Comparison of ENCODE assay signal across 8 cellular contexts in the genomic region with DNA sequence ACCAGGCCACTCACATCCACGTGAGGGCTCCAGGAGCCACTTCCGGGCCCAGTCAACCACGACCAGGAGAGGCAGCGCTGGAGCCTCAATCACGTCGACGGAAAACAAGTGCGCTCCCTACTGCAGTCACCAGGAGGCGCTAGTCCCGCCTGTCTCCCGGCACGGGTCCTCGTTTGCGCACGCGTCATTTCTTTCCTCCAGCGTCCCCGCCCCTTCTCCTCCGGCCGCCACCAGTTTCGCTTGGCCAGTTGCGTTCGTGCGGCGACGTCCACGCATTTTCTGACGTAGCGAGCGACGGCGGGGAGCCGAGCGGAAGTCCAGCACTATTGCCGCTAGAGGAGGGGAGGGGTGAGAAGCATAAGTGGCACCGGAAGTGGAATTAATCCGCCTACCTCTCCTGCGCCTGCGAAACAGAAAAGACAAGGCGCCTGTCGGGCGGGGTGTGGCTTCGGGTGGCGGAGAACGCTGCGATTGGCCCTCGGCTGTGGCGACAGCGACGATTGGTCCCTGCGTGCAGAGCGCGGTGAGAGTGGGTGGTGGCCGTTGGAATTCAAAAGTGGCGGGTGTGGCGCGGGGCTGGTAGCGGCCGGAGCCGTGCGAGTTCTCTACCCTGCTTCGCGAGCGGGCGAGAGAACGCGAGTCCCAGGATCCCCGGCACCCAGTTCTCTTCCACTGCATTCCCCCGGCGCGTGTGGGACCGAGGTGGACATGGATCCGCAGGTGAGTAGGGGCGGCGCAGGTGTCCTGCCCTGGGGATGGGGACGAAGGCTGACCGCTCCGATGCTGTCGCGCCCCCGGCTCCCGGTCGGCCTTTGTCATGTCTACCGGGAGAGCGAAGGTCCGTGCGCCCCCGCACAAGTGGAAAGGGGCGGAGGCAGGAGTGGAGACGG.
A peak's percentile ranks its signal among the peaks of the same experiment; 100 is the strongest.
DNase-seq lines count a peak whose midpoint lies in the region; ATAC-seq and TF ChIP-seq lines count a peak whose summit lies in the region.

A gene with protein sequence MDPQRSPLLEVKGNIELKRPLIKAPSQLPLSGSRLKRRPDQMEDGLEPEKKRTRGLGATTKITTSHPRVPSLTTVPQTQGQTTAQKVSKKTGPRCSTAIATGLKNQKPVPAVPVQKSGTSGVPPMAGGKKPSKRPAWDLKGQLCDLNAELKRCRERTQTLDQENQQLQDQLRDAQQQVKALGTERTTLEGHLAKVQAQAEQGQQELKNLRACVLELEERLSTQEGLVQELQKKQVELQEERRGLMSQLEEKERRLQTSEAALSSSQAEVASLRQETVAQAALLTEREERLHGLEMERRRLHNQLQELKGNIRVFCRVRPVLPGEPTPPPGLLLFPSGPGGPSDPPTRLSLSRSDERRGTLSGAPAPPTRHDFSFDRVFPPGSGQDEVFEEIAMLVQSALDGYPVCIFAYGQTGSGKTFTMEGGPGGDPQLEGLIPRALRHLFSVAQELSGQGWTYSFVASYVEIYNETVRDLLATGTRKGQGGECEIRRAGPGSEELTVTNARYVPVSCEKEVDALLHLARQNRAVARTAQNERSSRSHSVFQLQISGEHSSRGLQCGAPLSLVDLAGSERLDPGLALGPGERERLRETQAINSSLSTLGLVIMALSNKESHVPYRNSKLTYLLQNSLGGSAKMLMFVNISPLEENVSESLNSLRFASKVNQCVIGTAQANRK (plus strand): TSS at position 546 of the 890 bp plus-strand sequence. CDS start 163 bp downstream, at position 709.

- TF ChIP-seq CTCF in AG09309 (IDR thresholded peaks at IDR 0.05; ENCODE audit: control insufficient read depth, insufficient read depth, low read depth, low read length, missing control alignments) = peak; percentile 98

- H3K27ac Mint-ChIP-seq in central memory CD8-positive, alpha-beta T cell (ENCODE audit: low read depth) = peak within 1 kb of the TSS; percentile 83

- H3K4me3 ChIP-seq in AG09309 (ENCODE audit: control insufficient read depth, low read depth, low read length) = peak within 1 kb of the TSS; percentile 90

- H3K9me3 Mint-ChIP-seq in central memory CD8-positive, alpha-beta T cell = no peaks in the 10 kb centered on the region

- H3K27me3 Mint-ChIP-seq in central memory CD8-positive, alpha-beta T cell = no peaks in the 10 kb centered on the region

- ATAC-seq in GM18909 (IDR thresholded peaks at IDR 0.05; ENCODE audit: poor library complexity, unreplicated experiment) = peak; percentile 89
- peak; percentile 87 for ATAC-seq in HG03196 (IDR thresholded peaks at IDR 0.05; ENCODE audit: unreplicated experiment)
- ATAC-seq in central memory CD8-positive, alpha-beta T cell (replicated peaks; ENCODE audit: extremely low read depth, poor library complexity, severe bottlenecking) = peak; percentile 96

- H3K36me3 Mint-ChIP-seq in central memory CD8-positive, alpha-beta T cell (ENCODE audit: insufficient read depth) = peaks cover 8% of the 10 kb centered on the region

- peak within 1 kb of the TSS; percentile 77 for H3K4me3 Mint-ChIP-seq in central memory CD8-positive, alpha-beta T cell

- DNase-seq in AG09309 (ENCODE audit: low read depth) (peak; percentile 99), NCI-H345 (lab: John Stamatoyannopoulos, UW) (peak; percentile 100), iris pigment epithelial cell (ENCODE audit: low read depth) (peak; percentile 100)
- peak; percentile 99 to 100 (median 100) for DNase-seq in activated CD4-positive, CD25-positive, alpha-beta regulatory T cell (lab: John Stamatoyannopoulos, UW)
- DNase-seq in central memory CD8-positive, alpha-beta T cell (ENCODE audit: low spot score in 2 of 2) = peak; percentile 99
- DNase-seq in stimulated activated CD4-positive, alpha-beta T cell treated with anti-CD3 and anti-CD28 coated beads, Interleukin-12 subunit alpha, Interleukin-12 subunit beta, amount 100 ng/mL, for 4 hours = peak; percentile 96

- peaks cover 23% of the 10 kb centered on the region for H3K4me1 Mint-ChIP-seq in central memory CD8-positive, alpha-beta T cell

Comparison
In these comparisons a context has a peak if more than half of its experiments do, and no peak if none do; other contexts are left out.
1. Peak in every context shown above with its lines: DNase-seq, ATAC-seq and H3K4me3 ChIP-seq.